28 cellular contexts compared by ENCODE assay signal in genomic region chr10:81963606-81964005, GRCh38.
"Had no signal": no experiment of that assay in that cellular context is flagged by ENCODE, and none has a peak within 500 bp of the region (broad histone marks: within the 10 kb centered on the region; RNA-seq: fewer than 3 reads in every experiment).

No MANE protein-coding gene starts in this region.

- H3K27ac Mint-ChIP-seq: activated B cell treated with CpG ODN at 0.5 μM for 24 hours; activated CD8-positive, alpha-beta memory T cell treated with anti-CD3 and anti-CD28 coated beads, Interleukin-2, amount 10 ng/mL, durations not matched to agents 7 days and 5 days; activated CD8-positive, alpha-beta T cell treated with anti-CD3 and anti-CD28 coated beads, Interleukin-2, amount 10 ng/mL, durations not matched to agents 7 days and 5 days; activated naive CD4-positive, alpha-beta T cell treated with anti-CD3 and anti-CD28 coated beads, Interleukin-2, amount 50 U/mL, for 24 hours; activated naive CD8-positive, alpha-beta T cell treated with anti-CD3 and anti-CD28 coated beads, Interleukin-2, amount 50 U/mL, for 24 hours; activated T-helper 2 cell treated with anti-CD3 and anti-CD28 coated beads, Interferon-gamma antibody, Interleukin-2, Interleukin-4, amounts not matched to agents 10 μg/mL and 5 μg/mL and 100 μg/mL, durations not matched to agents 14 hours and 24 hours and 36 hours; progenitor cell of endocrine pancreas; stimulated activated memory B cell treated with anti-CD40 and anti-IgM and Interleukin-4, amounts not matched to agents 10 μg/mL and 1 μg/mL and 100 μg/mL, for 72 hours; stimulated activated naive CD8-positive, alpha-beta T cell treated with anti-CD3 and anti-CD28 coated beads, Interleukin-15, amount 100 ng/mL, for 72 hours; T-helper 17 cell; type B pancreatic cell had no signal

- H3K4me3 Mint-ChIP-seq: activated B cell treated with CpG ODN at 0.5 μM for 24 hours; activated CD8-positive, alpha-beta memory T cell treated with anti-CD3 and anti-CD28 coated beads, Interleukin-2, amount 10 ng/mL, durations not matched to agents 7 days and 5 days; activated CD8-positive, alpha-beta T cell treated with anti-CD3 and anti-CD28 coated beads, Interleukin-2, amount 10 ng/mL, durations not matched to agents 7 days and 5 days; activated naive CD4-positive, alpha-beta T cell treated with anti-CD3 and anti-CD28 coated beads, Interleukin-2, amount 50 U/mL, for 24 hours; activated naive CD8-positive, alpha-beta T cell treated with anti-CD3 and anti-CD28 coated beads, Interleukin-2, amount 50 U/mL, for 24 hours; central memory CD8-positive, alpha-beta T cell; stimulated activated memory B cell treated with anti-CD40 and anti-IgM and Interleukin-4, amounts not matched to agents 10 μg/mL and 1 μg/mL and 100 μg/mL, for 72 hours; stimulated activated naive CD8-positive, alpha-beta T cell treated with anti-CD3 and anti-CD28 coated beads, Interleukin-15, amount 100 ng/mL, for 72 hours; T-helper 17 cell; type B pancreatic cell had no signal

- H3K27me3 ChIP-seq: gastrocnemius medialis, hepatocyte, ovary, right lobe of liver, uterus had no signal

- H3K4me1 Mint-ChIP-seq: activated B cell treated with CpG ODN at 0.5 μM for 24 hours; activated CD8-positive, alpha-beta memory T cell treated with anti-CD3 and anti-CD28 coated beads, Interleukin-2, amount 10 ng/mL, durations not matched to agents 7 days and 5 days; activated naive CD4-positive, alpha-beta T cell treated with anti-CD3 and anti-CD28 coated beads, Interleukin-2, amount 50 U/mL, for 24 hours; activated naive CD8-positive, alpha-beta T cell treated with anti-CD3 and anti-CD28 coated beads, Interleukin-2, amount 50 U/mL, for 24 hours; central memory CD8-positive, alpha-beta T cell; stimulated activated memory B cell treated with anti-CD40 and anti-IgM and Interleukin-4, amounts not matched to agents 10 μg/mL and 1 μg/mL and 100 μg/mL, for 72 hours; stimulated activated naive CD8-positive, alpha-beta T cell treated with anti-CD3 and anti-CD28 coated beads, Interleukin-15, amount 100 ng/mL, for 72 hours; T-helper 17 cell had no signal

- H3K9me3 ChIP-seq: gastrocnemius medialis, ovary, right lobe of liver, uterus had no signal

- H3K36me3 ChIP-seq: gastrocnemius medialis, ovary, right lobe of liver, uterus had no signal

- H2AFZ ChIP-seq: hepatocyte had no signal

- H3K9me3 Mint-ChIP-seq: activated naive CD4-positive, alpha-beta T cell treated with anti-CD3 and anti-CD28 coated beads, Interleukin-2, amount 50 U/mL, for 24 hours; central memory CD8-positive, alpha-beta T cell; stimulated activated memory B cell treated with anti-CD40 and anti-IgM and Interleukin-4, amounts not matched to agents 10 μg/mL and 1 μg/mL and 100 μg/mL, for 72 hours; stimulated activated naive CD8-positive, alpha-beta T cell treated with anti-CD3 and anti-CD28 coated beads, Interleukin-15, amount 100 ng/mL, for 72 hours; type B pancreatic cell had no signal

- ATAC-seq: activated CD8-positive, alpha-beta memory T cell treated with anti-CD3 and anti-CD28 coated beads, Interleukin-2, amount 10 ng/mL, durations not matched to agents 7 days and 5 days; activated CD8-positive, alpha-beta T cell treated with anti-CD3 and anti-CD28 coated beads, Interleukin-2, amount 10 ng/mL, durations not matched to agents 7 days and 5 days; activated naive CD8-positive, alpha-beta T cell treated with anti-CD3 and anti-CD28 coated beads, Interleukin-2, amount 50 U/mL, for 24 hours; gastrocnemius medialis; left colon; right lobe of liver; stimulated activated memory B cell treated with anti-CD40 and anti-IgM and Interleukin-4, amounts not matched to agents 10 μg/mL and 1 μg/mL and 100 μg/mL, for 72 hours; stimulated activated naive CD8-positive, alpha-beta T cell treated with anti-CD3 and anti-CD28 coated beads, Interleukin-15, amount 100 ng/mL, for 72 hours; T-helper 17 cell had no signal

- H3K4me2 ChIP-seq: hepatocyte had no signal

- DNase-seq: activated B cell treated with CpG ODN at 0.5 μM for 24 hours; activated CD4-positive, alpha-beta T cell treated with anti-CD3 and anti-CD28 coated beads, Interleukin-2, amount 50 U/mL, for 1 hour; activated CD8-positive, alpha-beta memory T cell treated with anti-CD3 and anti-CD28 coated beads, Interleukin-2, amount 10 ng/mL, durations not matched to agents 7 days and 5 days; activated CD8-positive, alpha-beta T cell treated with anti-CD3 and anti-CD28 coated beads, Interleukin-2, amount 10 ng/mL, durations not matched to agents 7 days and 5 days; activated naive CD8-positive, alpha-beta T cell treated with anti-CD3 and anti-CD28 coated beads, Interleukin-2, amount 50 U/mL, for 24 hours; activated T-cell treated with anti-CD3 and anti-CD28 coated beads, Interleukin-2, amount 50 U/mL, for 48 hours; anterior cingulate cortex; effector CD8-positive, alpha-beta T cell; gastrocnemius medialis; glutamatergic neuron; islet precursor cell; left colon; mesendoderm; ovary; right lobe of liver; stimulated activated CD4-positive, alpha-beta T cell treated with anti-CD3 and anti-CD28 coated beads, Interleukin-4, amount 100 ng/mL, for 24 hours; stimulated activated CD8-positive, alpha-beta memory T cell treated with anti-CD3 and anti-CD28 coated beads, Interleukin-4, amount 100 ng/mL, for 48 hours; stimulated activated naive CD8-positive, alpha-beta T cell treated with anti-CD3 and anti-CD28 coated beads, Interleukin-15, amount 100 ng/mL, for 72 hours; substantia nigra; T-helper 17 cell; uterus had no signal

- H3K27ac ChIP-seq: gastrocnemius medialis, hepatocyte, ovary, right lobe of liver, uterus had no signal

- H3K79me2 ChIP-seq: hepatocyte had no signal

- H3K27me3 Mint-ChIP-seq: activated B cell treated with CpG ODN at 0.5 μM for 24 hours; activated CD8-positive, alpha-beta memory T cell treated with anti-CD3 and anti-CD28 coated beads, Interleukin-2, amount 10 ng/mL, durations not matched to agents 7 days and 5 days; activated naive CD4-positive, alpha-beta T cell treated with anti-CD3 and anti-CD28 coated beads, Interleukin-2, amount 50 U/mL, for 24 hours; activated naive CD8-positive, alpha-beta T cell treated with anti-CD3 and anti-CD28 coated beads, Interleukin-2, amount 50 U/mL, for 24 hours; central memory CD8-positive, alpha-beta T cell; progenitor cell of endocrine pancreas; stimulated activated memory B cell treated with anti-CD40 and anti-IgM and Interleukin-4, amounts not matched to agents 10 μg/mL and 1 μg/mL and 100 μg/mL, for 72 hours; stimulated activated naive CD8-positive, alpha-beta T cell treated with anti-CD3 and anti-CD28 coated beads, Interleukin-15, amount 100 ng/mL, for 72 hours; T-helper 17 cell had no signal

- H3K4me3 ChIP-seq: gastrocnemius medialis, hepatocyte, ovary, right lobe of liver, uterus had no signal

- H3K36me3 Mint-ChIP-seq: activated CD8-positive, alpha-beta memory T cell treated with anti-CD3 and anti-CD28 coated beads, Interleukin-2, amount 10 ng/mL, durations not matched to agents 7 days and 5 days; activated naive CD4-positive, alpha-beta T cell treated with anti-CD3 and anti-CD28 coated beads, Interleukin-2, amount 50 U/mL, for 24 hours; stimulated activated memory B cell treated with anti-CD40 and anti-IgM and Interleukin-4, amounts not matched to agents 10 μg/mL and 1 μg/mL and 100 μg/mL, for 72 hours; type B pancreatic cell had no signal

- H3K4me1 ChIP-seq: gastrocnemius medialis, right lobe of liver, uterus had no signal
